ENCODE assay signal across 14 cellular contexts in the genomic region with DNA sequence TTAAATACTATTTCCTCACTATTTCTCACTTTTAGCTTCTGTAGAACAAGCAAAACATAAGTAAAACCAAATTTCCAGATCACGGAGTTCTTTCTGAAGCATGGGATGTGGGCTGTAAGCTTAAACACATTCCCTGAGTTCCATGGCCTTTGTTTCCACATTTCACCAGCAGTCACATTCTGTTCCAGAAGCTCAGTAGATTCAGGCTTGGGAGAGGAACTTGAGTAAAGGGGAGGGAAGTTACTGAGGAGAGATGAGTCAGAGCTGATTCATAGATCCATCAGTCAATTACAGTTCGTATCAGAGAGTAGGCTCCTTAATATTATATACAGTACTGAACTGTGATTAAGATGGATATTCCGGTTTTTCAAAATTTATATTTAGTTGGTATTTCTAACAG.
DNase-seq lines count a peak whose midpoint lies in the region; ATAC-seq, FAIRE-seq and TF ChIP-seq lines count a peak whose summit lies in the region.
"Had no signal": no experiment of that assay in that cellular context is flagged by ENCODE, and none has a peak within 500 bp of the region (broad histone marks: within the 10 kb centered on the region; RNA-seq: fewer than 3 reads in every experiment).

No MANE protein-coding gene starts in this region.

- H2BK15ac ChIP-seq in H1 (ENCODE audit: low read length) (no peak overlapping the region), mesenchymal stem cell (ENCODE audit: low read depth, poor library complexity, severe bottlenecking) (no peak overlapping the region)

- H4K5ac ChIP-seq in H1 (ENCODE audit: insufficient read length, low read depth, low read length) = no peak overlapping the region

- no peak overlapping the region for H2BK20ac ChIP-seq in H1 (ENCODE audit: low read length)

- no peak overlapping the region for H2BK12ac ChIP-seq in H1 (ENCODE audit: low read depth, low read length)
- H2BK12ac ChIP-seq in mesenchymal stem cell (ENCODE audit: low read length in 2 of 2) = no peak overlapping the region

- H3K23me2 ChIP-seq in H1 (ENCODE audit: low read depth, low read length) = no peaks in the 10 kb centered on the region

- TF ChIP-seq EP300 in H1 (IDR thresholded peaks at IDR 0.05; ENCODE audit: borderline replicate concordance in 1 of 2, low read depth in 2 of 2, low read length in 2 of 2) = no peak

- H2AFZ ChIP-seq in H1 (ENCODE audit: low read length) (peak overlapping the region; percentile 76; the same call in 1 of the 2 replicates), mesenchymal stem cell (ENCODE audit: low read depth, low read length) (no peak overlapping the region)

- H3K9ac ChIP-seq in H1 (replicated peaks in 1 of 4; ENCODE audit: extremely low read depth in 1 of 4, low read depth in 3 of 4, low read length in 3 of 4) = no peak overlapping the region
- H3K9ac ChIP-seq in mesenchymal stem cell (ENCODE audit: low read length) = peak overlapping the region; percentile 61

- no peak for TF ChIP-seq CTCF in H1 (IDR thresholded peaks at IDR 0.05; ENCODE audit: control extremely low read depth in 1 of 3, insufficient read depth in 1 of 3, low read depth in 1 of 3, low read length in 3 of 3)

- no peak for TF ChIP-seq POLR2A in H1 (IDR thresholded peaks at IDR 0.05; ENCODE audit: control extremely low read depth in 1 of 2, low read depth in 2 of 2, low read length in 2 of 2)

- H2BK120ac ChIP-seq in H1 (replicated peaks; ENCODE audit: low read depth, low read length) = no peak overlapping the region
- no peak overlapping the region for H2BK120ac ChIP-seq in mesenchymal stem cell (ENCODE audit: low read depth, low read length)

- H3K23ac ChIP-seq in H1 (ENCODE audit: insufficient read length) (no peak overlapping the region), mesenchymal stem cell (ENCODE audit: low read length in 2 of 2) (no peak overlapping the region)

- WGBS in H1 (ENCODE audit: extremely low coverage in 1 of 2, insufficient coverage in 1 of 2, insufficient read length in 1 of 2, insufficient replicate concordance in 2 of 2, low coverage in 1 of 2, low lambda C conversion rate in 2 of 2, missing lambda C conversion rate in 1 of 2), 2 experiments = 68% methylated on average over 3 of the region's 3 CpGs; no CpG with 5 or more reads in 1 of the 2 experiments
- 40% methylated on average over 1 of the region's 3 CpGs for WGBS in mesenchymal stem cell

- H3K79me1 ChIP-seq in H1 (ENCODE audit: low read depth, low read length) (no peaks in the 10 kb centered on the region), mesenchymal stem cell (replicated peaks; ENCODE audit: low read length, poor library complexity, severe bottlenecking) (no peaks in the 10 kb centered on the region)

- H4K8ac ChIP-seq in H1 (ENCODE audit: extremely low read depth, insufficient read depth, low read length) = no peak overlapping the region
- H4K8ac ChIP-seq in mesenchymal stem cell (ENCODE audit: low read length) = no peak overlapping the region

- no peak overlapping the region for H3K4me3 ChIP-seq in H1 (ENCODE audit: extremely low read depth in 1 of 4, insufficient read depth in 2 of 4, low read depth in 3 of 4, low read length in 4 of 4)
- no peak overlapping the region for H3K4me3 ChIP-seq in mesenchymal stem cell (ENCODE audit: insufficient read depth in 1 of 2, low read depth in 1 of 2, low read length in 2 of 2)
- H3K4me3 ChIP-seq: SJCRH30, upper lobe of right lung had no signal

- CTCF ChIA-PET in H1 (lab: Charles Lee; ENCODE audit: partially characterized antibody) = interaction anchor here (1.3 kb wide), 1 partner anchor 11 kb away, joined by 3 read pairs; no protein-coding TSS in a partner anchor

- H3K27me3 ChIP-seq in H1 (replicated peaks in 1 of 4; ENCODE audit: control insufficient read depth in 3 of 4, extremely low read depth in 1 of 4, insufficient read depth in 3 of 4, low read length in 3 of 4) (no peaks in the 10 kb centered on the region), mesenchymal stem cell (ENCODE audit: control insufficient read depth in 1 of 2, insufficient read depth in 1 of 2, low read length in 2 of 2) (no peaks in the 10 kb centered on the region)
- H3K27me3 ChIP-seq: upper lobe of right lung had no signal

- H3K18ac ChIP-seq in H1 (ENCODE audit: extremely low read depth, low read length) = no peak overlapping the region
- H3K18ac ChIP-seq in mesenchymal stem cell (ENCODE audit: low read depth in 1 of 2, low read length in 2 of 2) = no peak overlapping the region

- no peak for TF ChIP-seq RAD21 in H1 (IDR thresholded peaks at IDR 0.05 in 1 of 2, conservative IDR thresholded peaks at IDR 0.05 in 1 of 2; ENCODE audit: low read depth in 2 of 2, low read length in 2 of 2)

- H3K27ac ChIP-seq in H1 (ENCODE audit: low read depth, low read length) (no peak overlapping the region), mesenchymal stem cell (ENCODE audit: low read length, poor library complexity, severe bottlenecking) (no peak overlapping the region)
- H3K27ac ChIP-seq: SJCRH30, upper lobe of right lung had no signal

- no peaks in the 10 kb centered on the region for H3K9me3 ChIP-seq in H1 (ENCODE audit: insufficient read depth in 2 of 2, low read depth in 1 of 2, low read length in 1 of 2)
- H3K9me3 ChIP-seq in mesenchymal stem cell (ENCODE audit: control insufficient read depth, low read length) = no peaks in the 10 kb centered on the region
- H3K9me3 ChIP-seq: SJCRH30, upper lobe of right lung had no signal

- H3K4ac ChIP-seq in H1 (replicated peaks; ENCODE audit: insufficient read length, low read depth, low read length) (no peak overlapping the region), mesenchymal stem cell (ENCODE audit: low read depth in 1 of 2, low read length in 2 of 2) (no peak overlapping the region)

- no peak overlapping the region for H3K14ac ChIP-seq in H1 (ENCODE audit: insufficient read length)
- H3K14ac ChIP-seq in mesenchymal stem cell (ENCODE audit: low read length in 2 of 2) = no peak overlapping the region

- peak; percentile 76 for FAIRE-seq in H1 (lab: Jason Lieb, UNC)

- H4K91ac ChIP-seq in H1 (replicated peaks; ENCODE audit: insufficient read length, low read length) (no peak overlapping the region), mesenchymal stem cell (ENCODE audit: low read length) (no peak overlapping the region)

- no peaks in the 10 kb centered on the region for H4K20me1 ChIP-seq in H1 (replicated peaks in 1 of 2; ENCODE audit: control insufficient read depth in 1 of 2, insufficient read depth in 2 of 2, low read length in 2 of 2)

- POLR2A ChIA-PET in H1 (lab: Charles Lee; ENCODE audit: partially characterized antibody) = no interaction called here

- H3K56ac ChIP-seq in H1 (replicated peaks; ENCODE audit: insufficient read length, low read depth, low read length) = no peak overlapping the region

- no peak overlapping the region for H2BK5ac ChIP-seq in H1 (ENCODE audit: low read depth, low read length)
- no peak overlapping the region for H2BK5ac ChIP-seq in mesenchymal stem cell (ENCODE audit: low read depth, low read length, poor library complexity, severe bottlenecking)

- H3K4me1 ChIP-seq in H1 (replicated peaks in 1 of 4; ENCODE audit: control insufficient read depth in 3 of 4, insufficient read depth in 4 of 4, low read length in 3 of 4) (no peaks in the 10 kb centered on the region), mesenchymal stem cell (ENCODE audit: control insufficient read depth, insufficient read depth, low read depth, low read length) (no peaks in the 10 kb centered on the region)
- H3K4me1 ChIP-seq: SJCRH30, upper lobe of right lung had no signal

- DNase-seq in EH (ENCODE audit: low read depth) = peak; percentile 70
- DNase-seq in NCI-H460 (ENCODE audit: extremely low read depth, low read depth) = peak; percentile 27
- DNase-seq in H1 (ENCODE audit: low read depth in 1 of 2, low spot score in 2 of 2) = peak in 1 of 2 experiments; percentile 36
- peak; percentile 65 for DNase-seq in mesenchymal stem cell
- no peak for DNase-seq in NAMALWA (ENCODE audit: low spot score)
- no peak for DNase-seq in NCI-H748 (lab: John Stamatoyannopoulos, UW; ENCODE audit: unreplicated experiment)
- no peak for DNase-seq in DMS79 (lab: John Stamatoyannopoulos, UW)
- DNase-seq: activated T-cell treated with anti-CD3 and anti-CD28 coated beads for 4 hours; DND-41; mammary epithelial cell; stimulated activated CD4-positive, alpha-beta T cell treated with anti-CD3 and anti-CD28 coated beads, Interleukin-1b, Interleukin-23, amount 100 ng/mL, for 48 hours; upper lobe of right lung had no signal

- H3K4me2 ChIP-seq in H1 (ENCODE audit: insufficient read depth in 1 of 2, low read depth in 2 of 2, low read length in 2 of 2) = no peak overlapping the region; a peak in 1 of 4 replicates
- H3K4me2 ChIP-seq in mesenchymal stem cell (ENCODE audit: low read length, poor library complexity, severe bottlenecking) = no peak overlapping the region

- H3K36me3 ChIP-seq in H1 (ENCODE audit: control insufficient read depth in 2 of 4, insufficient read depth in 4 of 4, low read length in 3 of 4) = no peaks in the 10 kb centered on the region
- H3K36me3 ChIP-seq in mesenchymal stem cell (ENCODE audit: control insufficient read depth in 1 of 2, insufficient read depth in 2 of 2, low read depth in 1 of 2, low read length in 2 of 2) = no peaks in the 10 kb centered on the region
- H3K36me3 ChIP-seq: SJCRH30, upper lobe of right lung had no signal

- H2AK5ac ChIP-seq in H1 (ENCODE audit: low read depth, low read length) (no peak overlapping the region), mesenchymal stem cell (ENCODE audit: low read length, severe bottlenecking) (no peak overlapping the region)

- H3K79me2 ChIP-seq in H1 (ENCODE audit: control insufficient read depth in 1 of 2, insufficient read depth in 2 of 2, low read length in 2 of 2) = no peaks in the 10 kb centered on the region

- ATAC-seq in HG03469 (IDR thresholded peaks at IDR 0.05; ENCODE audit: unreplicated experiment) = no peak
- ATAC-seq: upper lobe of right lung had no signal

TF ChIP-seq in H1, 55 proteins besides CTCF, POLR2A, EP300 and RAD21:
- TF ChIP-seq JUND (IDR thresholded peaks at IDR 0.05; ENCODE audit: low read length) (peak; percentile 68; the same call in 1 of the 2 replicates), TEAD4 (IDR thresholded peaks at IDR 0.05; ENCODE audit: low read depth, low read length) (peak; percentile 78), SIX5 (IDR thresholded peaks at IDR 0.05; ENCODE audit: low read depth, low read length) (no peak), EZH2 (IDR thresholded peaks at IDR 0.05; ENCODE audit: low read depth, low read length, severe bottlenecking) (no peak)

Comparison
In these comparisons a context has a peak if more than half of its experiments do, and no peak if none do; other contexts are left out.
1. DNase-seq: peak in EH (single experiment), NCI-H460 (single experiment) and mesenchymal stem cell (single experiment); none in NAMALWA (single experiment), NCI-H748 (single experiment) and DMS79 (single experiment).